Comparison of ENCODE assay signal across 12 cellular contexts in the genomic region with DNA sequence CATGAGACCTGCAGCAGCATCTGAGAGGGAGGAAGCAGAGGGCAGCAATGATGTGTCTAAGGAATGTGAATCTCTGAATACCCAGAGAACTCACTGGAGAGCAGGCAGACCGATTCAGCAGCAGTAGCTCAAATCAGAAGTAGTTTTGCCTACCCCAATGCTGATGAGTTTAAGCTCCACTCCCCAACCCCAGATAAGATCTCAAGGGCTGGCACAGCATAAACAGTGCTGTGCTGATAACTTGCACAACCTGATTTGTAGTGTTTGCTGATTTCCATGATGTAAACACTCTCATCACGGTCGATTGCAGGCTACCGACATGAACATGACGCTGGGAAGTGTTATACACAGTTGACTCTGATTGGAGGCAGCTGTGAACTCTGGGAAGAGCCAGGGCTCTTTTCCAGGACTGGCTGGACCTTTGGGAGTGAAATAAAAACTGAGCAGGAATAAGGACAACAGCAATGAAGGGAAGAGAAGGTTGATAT. TPM values are rescaled to one million over a fixed set of nuclear protein-coding genes. Genes with fewer than 3 reads are reported as not detected.
DNase-seq lines count a peak whose midpoint lies in the region; ATAC-seq and TF ChIP-seq lines count a peak whose summit lies in the region.
"Had no signal": no experiment of that assay in that cellular context is flagged by ENCODE, and none has a peak within 500 bp of the region (broad histone marks: within the 10 kb centered on the region; RNA-seq: fewer than 3 reads in every experiment).

No MANE protein-coding gene starts in this region.

- peak; percentile 74 to 89 (median 80) for ATAC-seq in right lobe of liver
- ATAC-seq in GM19467 (IDR thresholded peaks at IDR 0.05; ENCODE audit: unreplicated experiment) = no peak

- H3K9me3 ChIP-seq in adipocyte (ENCODE audit: control insufficient read depth, low read length) (no peaks in the 10 kb centered on the region), right lobe of liver (no peaks in the 10 kb centered on the region), uterus (no peaks in the 10 kb centered on the region)
- H3K9me3 ChIP-seq: BLaER1 had no signal

- peak overlapping the region; percentile 2 for H3K9ac ChIP-seq in adipocyte (ENCODE audit: low read length)
- H3K9ac ChIP-seq: BLaER1 had no signal

- peak overlapping the region; percentile 70 to 98 (median 89) for H3K27ac ChIP-seq in right lobe of liver
- H3K27ac ChIP-seq in uterus = peak overlapping the region; percentile 35 to 48
- H3K27ac ChIP-seq: BLaER1, HL-60 had no signal

- H3K27me3 ChIP-seq in adipocyte (replicated peaks; ENCODE audit: control insufficient read depth, insufficient read depth, low read length) (no peaks in the 10 kb centered on the region), right lobe of liver (no peaks in the 10 kb centered on the region), uterus (no peaks in the 10 kb centered on the region)
- H3K27me3 ChIP-seq: BLaER1 had no signal

- H3K4me1 Mint-ChIP-seq in activated T-helper 1 cell treated with anti-CD3 and anti-CD28 coated beads, Interleukin-12 subunit alpha, Interleukin-12 subunit beta, Interleukin-2, Interleukin-4 antibody, amounts not matched to agents 30 ng/mL and 10 ng/mL and 1 ng/mL, durations not matched to agents 14 hours and 24 hours and 36 hours (ENCODE audit: low read depth) = peaks cover 32% of the 10 kb centered on the region

- no peak overlapping the region for H3K4me3 Mint-ChIP-seq in activated T-helper 1 cell treated with anti-CD3 and anti-CD28 coated beads, Interleukin-12 subunit alpha, Interleukin-12 subunit beta, Interleukin-2, Interleukin-4 antibody, amounts not matched to agents 30 ng/mL and 10 ng/mL and 1 ng/mL, durations not matched to agents 14 hours and 24 hours and 36 hours

- H3K4me3 ChIP-seq in adipocyte (ENCODE audit: low read length) (peak overlapping the region; percentile 60), right lobe of liver (peak overlapping the region in 2 of 3 donors; percentile 34 to 39), uterus (peak overlapping the region in 1 of 2 donors; percentile 22)
- H3K4me3 ChIP-seq: BLaER1 had no signal

- peaks cover 34% of the 10 kb centered on the region for H3K27me3 Mint-ChIP-seq in activated T-helper 1 cell treated with anti-CD3 and anti-CD28 coated beads, Interleukin-12 subunit alpha, Interleukin-12 subunit beta, Interleukin-2, Interleukin-4 antibody, amounts not matched to agents 30 ng/mL and 10 ng/mL and 1 ng/mL, durations not matched to agents 14 hours and 24 hours and 36 hours (ENCODE audit: insufficient read depth)

- no peaks in the 10 kb centered on the region for H3K9me3 Mint-ChIP-seq in activated T-helper 1 cell treated with anti-CD3 and anti-CD28 coated beads, Interleukin-12 subunit alpha, Interleukin-12 subunit beta, Interleukin-2, Interleukin-4 antibody, amounts not matched to agents 30 ng/mL and 10 ng/mL and 1 ng/mL, durations not matched to agents 14 hours and 24 hours and 36 hours

- H3K4me1 ChIP-seq in adipocyte (ENCODE audit: control insufficient read depth, insufficient read depth, low read length) (peaks cover 34% of the 10 kb centered on the region), right lobe of liver (peaks cover 0 to 60% (median 27%) of the 10 kb centered on the region in 4 donors), uterus (no peaks in the 10 kb centered on the region)
- H3K4me1 ChIP-seq: BLaER1 had no signal

- intact Hi-C loops in right lobe of liver (cut with DNase I) (no loop called here), uterus (cut with DNase I; ENCODE audit: low total_unique reads) (no loop called here)
- intact Hi-C loops in activated T-helper 1 cell treated with anti-CD3 and anti-CD28 coated beads, Interleukin-12 subunit alpha, Interleukin-12 subunit beta, Interleukin-2, Interleukin-4 antibody, amounts not matched to agents 30 ng/mL and 10 ng/mL and 1 ng/mL, durations not matched to agents 14 hours and 24 hours and 36 hours (cut with micrococcal nuclease) = loop anchor here (5.0 kb wide), 1 partner anchor 33 kb away; no protein-coding TSS in a partner anchor

- H3K36me3 Mint-ChIP-seq in activated T-helper 1 cell treated with anti-CD3 and anti-CD28 coated beads, Interleukin-12 subunit alpha, Interleukin-12 subunit beta, Interleukin-2, Interleukin-4 antibody, amounts not matched to agents 30 ng/mL and 10 ng/mL and 1 ng/mL, durations not matched to agents 14 hours and 24 hours and 36 hours (ENCODE audit: low read depth) = no peaks in the 10 kb centered on the region

- 15% methylated on average over 5 of the region's 5 CpGs for WGBS in right lobe of liver (ENCODE audit: insufficient coverage, low coverage, low lambda C conversion rate, missing lambda C conversion rate)

- DNase-seq in SIG-M5 treated with dmso at 0.1 percent for 504 hours (lab: John Stamatoyannopoulos, UW; ENCODE audit: unreplicated experiment) (peak; percentile 50), SIG-M5 (lab: John Stamatoyannopoulos, UW) (no peak), adipocyte (ENCODE audit: low read depth) (peak; percentile 60), right lobe of liver (peak; percentile 66 to 92 (median 85)), uterus (peak; percentile 43 to 54), NCI-H146 (lab: John Stamatoyannopoulos, UW) (no peak)
- no peak for DNase-seq in activated T-helper 1 cell treated with anti-CD3 and anti-CD28 coated beads, Interleukin-12 subunit alpha, Interleukin-12 subunit beta, Interleukin-2, Interleukin-4 antibody, amounts not matched to agents 30 ng/mL and 10 ng/mL and 1 ng/mL, durations not matched to agents 14 hours and 24 hours and 36 hours (ENCODE audit: low spot score)
- DNase-seq: activated gamma-delta T cell treated with Interleukin-2 at 50 U/mL for 16 hours had no signal

- peak; percentile 80 for TF ChIP-seq POLR2A in right lobe of liver (IDR thresholded peaks at IDR 0.05)
- TF ChIP-seq POLR2A in uterus (IDR thresholded peaks at IDR 0.05) = no peak

- TF ChIP-seq CTCF in right lobe of liver (IDR thresholded peaks at IDR 0.05) = no peak
- no peak for TF ChIP-seq CTCF in uterus (IDR thresholded peaks at IDR 0.05)

- H3K27ac Mint-ChIP-seq in activated T-helper 1 cell treated with anti-CD3 and anti-CD28 coated beads, Interleukin-12 subunit alpha, Interleukin-12 subunit beta, Interleukin-2, Interleukin-4 antibody, amounts not matched to agents 30 ng/mL and 10 ng/mL and 1 ng/mL, durations not matched to agents 14 hours and 24 hours and 36 hours = no peak overlapping the region

- no peaks in the 10 kb centered on the region for H3K36me3 ChIP-seq in adipocyte (ENCODE audit: control insufficient read depth, insufficient read depth, low read length, severe bottlenecking)
- no peaks in the 10 kb centered on the region for H3K36me3 ChIP-seq in right lobe of liver
- no peaks in the 10 kb centered on the region for H3K36me3 ChIP-seq in uterus
- H3K36me3 ChIP-seq: BLaER1 had no signal

RNA-seq across cellular contexts. Expression of gene HMGCS2, which starts 11.2 kb away (rescaled TPM):
- total RNA-seq in right lobe of liver = 100 to 1,000 TPM; 390 to 938 (median 855) TPM
- total RNA-seq in uterus = under 1 TPM in 1 of 4 donors, not detected in 3; 0.29 TPM
- not detected in 2 replicates for total RNA-seq in activated T-helper 1 cell treated with anti-CD3 and anti-CD28 coated beads, Interleukin-12 subunit alpha, Interleukin-12 subunit beta, Interleukin-2, Interleukin-4 antibody, amounts not matched to agents 30 ng/mL and 10 ng/mL and 1 ng/mL, durations not matched to agents 14 hours and 24 hours and 36 hours
- total RNA-seq: SK-MEL-5 had no signal

RNA-seq across cellular contexts. Expression of gene REG4, which starts 31.3 kb away (rescaled TPM):
- total RNA-seq in right lobe of liver (under 1 TPM in 1 of 6 experiments, not detected in 5; 0.20 TPM), uterus (not detected)
- total RNA-seq in activated T-helper 1 cell treated with anti-CD3 and anti-CD28 coated beads, Interleukin-12 subunit alpha, Interleukin-12 subunit beta, Interleukin-2, Interleukin-4 antibody, amounts not matched to agents 30 ng/mL and 10 ng/mL and 1 ng/mL, durations not matched to agents 14 hours and 24 hours and 36 hours = 0.34 and 0.78 TPM in 2 replicates
- total RNA-seq: SK-MEL-5 had no signal

Comparison
In these comparisons a context has a peak if more than half of its experiments do, and no peak if none do; other contexts are left out.
1. DNase-seq: peak in SIG-M5 treated with dmso at 0.1 percent for 504 hours (single experiment), adipocyte (single experiment), right lobe of liver (3 of 3) and uterus (2 of 2); none in SIG-M5 (single experiment), NCI-H146 (single experiment) and activated T-helper 1 cell treated with anti-CD3 and anti-CD28 coated beads, Interleukin-12 subunit alpha, Interleukin-12 subunit beta, Interleukin-2, Interleukin-4 antibody, amounts not matched to agents 30 ng/mL and 10 ng/mL and 1 ng/mL, durations not matched to agents 14 hours and 24 hours and 36 hours (single experiment).
2. RNA of gene HMGCS2, which starts 11.2 kb away (total RNA-seq): 390 to 938 TPM in right lobe of liver; 0.29 TPM in uterus and not detected in activated T-helper 1 cell treated with anti-CD3 and anti-CD28 coated beads, Interleukin-12 subunit alpha, Interleukin-12 subunit beta, Interleukin-2, Interleukin-4 antibody, amounts not matched to agents 30 ng/mL and 10 ng/mL and 1 ng/mL, durations not matched to agents 14 hours and 24 hours and 36 hours; every median in the first group is over 100 times any median in the second.